In the genomic region with DNA sequence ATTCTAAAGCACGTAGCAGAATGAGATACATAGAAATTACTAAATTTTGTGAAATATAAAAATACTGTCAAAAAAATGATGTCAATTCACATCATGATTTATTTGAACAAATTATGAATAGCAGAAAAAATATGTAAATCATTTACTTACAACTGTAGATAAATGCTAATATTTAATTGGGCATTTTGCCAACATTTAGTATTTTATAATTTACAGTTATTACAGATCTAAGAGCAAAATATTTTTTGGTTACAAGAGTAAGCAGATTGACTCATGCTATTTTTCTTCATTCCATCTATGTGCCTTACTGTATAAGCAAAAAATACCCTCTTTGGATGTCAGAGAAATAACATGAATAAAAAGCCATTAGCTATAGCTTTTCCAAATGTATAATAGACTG, we compare ENCODE assay signal across 23 cellular contexts.
A peak's percentile ranks its signal among the peaks of the same experiment; 100 is the strongest.
DNase-seq lines count a peak whose midpoint lies in the region; ATAC-seq, FAIRE-seq and TF ChIP-seq lines count a peak whose summit lies in the region.
"Had no signal": no experiment of that assay in that cellular context is flagged by ENCODE, and none has a peak within 500 bp of the region (broad histone marks: within the 10 kb centered on the region; RNA-seq: fewer than 3 reads in every experiment).

No MANE protein-coding gene starts in this region.

- in situ Hi-C loops in K562 (cut with MboI): loop anchor here (10.0 kb wide), 1 partner anchor 801 kb away; no protein-coding TSS in a partner anchor

- H3K4me3 Mint-ChIP-seq in glutamatergic neuron (ENCODE audit: unreplicated experiment): no peak overlapping the region
- H3K4me3 Mint-ChIP-seq: B cell; CD4-positive, alpha-beta T cell; CD8-positive, alpha-beta T cell had no signal

- peaks cover 5% of the 10 kb centered on the region for H3K9me3 Mint-ChIP-seq in glutamatergic neuron (ENCODE audit: unreplicated experiment)
- H3K9me3 Mint-ChIP-seq: CD4-positive, alpha-beta T cell had no signal

- H3K4me1 ChIP-seq in K562 (replicated peaks in 1 of 2; ENCODE audit: control insufficient read depth in 2 of 2, insufficient read depth in 2 of 2, low read length in 2 of 2) (no peaks in the 10 kb centered on the region), heart right ventricle (no peaks in the 10 kb centered on the region)
- H3K4me1 ChIP-seq: A549, Caco-2 had no signal

- H3K36me3 ChIP-seq in K562 (ENCODE audit: control insufficient read depth, insufficient read depth, low read length): no peaks in the 10 kb centered on the region
- no peaks in the 10 kb centered on the region for H3K36me3 ChIP-seq in neural cell (ENCODE audit: insufficient read depth, low read length)
- H3K36me3 ChIP-seq in heart right ventricle: no peaks in the 10 kb centered on the region
- H3K36me3 ChIP-seq: BLaER1 treated with 17β-estradiol and CSF1 and Interleukin-3, amounts not matched to agents 10 nM and 100 nM had no signal

- DNase-seq in K562 (ENCODE audit: extremely low read depth in 1 of 4, low spot score in 3 of 4): no peak
- DNase-seq in glutamatergic neuron: no peak
- no peak for DNase-seq in SW480 (ENCODE audit: low spot score)
- DNase-seq in heart right ventricle: no peak
- DNase-seq: AML-193; Caco-2; Calu3; CD4-positive, alpha-beta T cell; CD8-positive, alpha-beta T cell; DMS79 treated with DMSO at 0.1 percent for 48 hours; GDM1 had no signal

- no peaks in the 10 kb centered on the region for H3K9me2 ChIP-seq in neural cell (ENCODE audit: insufficient read depth, low read length)

- intact Hi-C loops in K562 (cut with micrococcal nuclease): no loop called here
- intact Hi-C loops in heart right ventricle (cut with DNase I): no loop called here

- H3K79me2 ChIP-seq in K562 (ENCODE audit: control insufficient read depth, insufficient read depth, low read length): no peaks in the 10 kb centered on the region
- no peaks in the 10 kb centered on the region for H3K79me2 ChIP-seq in neural cell (replicated peaks; ENCODE audit: insufficient read depth, low read length)

- ATAC-seq in K562 (no peak), GM19455 (IDR thresholded peaks at IDR 0.05; ENCODE audit: unreplicated experiment) (no peak), GM18861 (IDR thresholded peaks at IDR 0.05; ENCODE audit: unreplicated experiment) (no peak), heart right ventricle (no peak)
- ATAC-seq: A549; CD8-positive, alpha-beta T cell; GM12878 had no signal

- H3K27ac Mint-ChIP-seq in glutamatergic neuron (ENCODE audit: unreplicated experiment): peak overlapping the region; percentile 81
- H3K27ac Mint-ChIP-seq: B cell; CD4-positive, alpha-beta T cell; CD8-positive, alpha-beta T cell had no signal

- H3K4me2 ChIP-seq in K562 (ENCODE audit: insufficient read depth, low read length): no peak overlapping the region
- H3K4me2 ChIP-seq in neural cell (ENCODE audit: low read length): peak overlapping the region; percentile 16
- H3K4me2 ChIP-seq: A549; BLaER1 treated with 17β-estradiol and CSF1 and Interleukin-3, amounts not matched to agents 10 nM and 100 nM had no signal

- TF ChIP-seq CTCF in K562 (IDR thresholded peaks at IDR 0.05 in 2 of 3, conservative IDR thresholded peaks at IDR 0.05 in 1 of 3; ENCODE audit: insufficient read depth in 2 of 3, low read depth in 1 of 3, low read length in 3 of 3) (no peak), glutamatergic neuron (IDR thresholded peaks at IDR 0.05; ENCODE audit: partially characterized antibody, unreplicated experiment) (no peak), neural cell (IDR thresholded peaks at IDR 0.05; ENCODE audit: poor library complexity, severe bottlenecking) (no peak), heart right ventricle (IDR thresholded peaks at IDR 0.05) (no peak)

- 77% methylated on average over 1 of the region's 1 CpG for WGBS in K562 (ENCODE audit: insufficient coverage, low coverage, missing lambda C conversion rate)
- WGBS in heart right ventricle, 2 donors: 91 to 98% methylated on average over 1 of the region's 1 CpG

- POLR2A ChIA-PET in K562 (lab: Yijun Ruan, JAX): no interaction called here

- TF ChIP-seq POLR2A in K562 (conservative IDR thresholded peaks at IDR 0.05): no peak

- H3K4me3 ChIP-seq in K562 (no peak overlapping the region), neural cell (ENCODE audit: low read length) (no peak overlapping the region), heart right ventricle (no peak overlapping the region)
- H3K4me3 ChIP-seq: A549; BLaER1 treated with 17β-estradiol and CSF1 and Interleukin-3, amounts not matched to agents 10 nM and 100 nM; GM12878 had no signal

- peak; percentile 60 for FAIRE-seq in G401.6 (lab: Jason Lieb, UNC)
- FAIRE-seq in K562 (lab: Jason Lieb, UNC): no peak
- FAIRE-seq: A549, GM12878, GM18507, GM19239 had no signal

- TF ChIP-seq EP300 in K562 (IDR thresholded peaks at IDR 0.05; ENCODE audit: low read length): no peak
- TF ChIP-seq EP300 in neural cell (conservative IDR thresholded peaks at IDR 0.05; ENCODE audit: poor library complexity, severe bottlenecking): no peak

- H3K27me3 Mint-ChIP-seq in glutamatergic neuron (ENCODE audit: unreplicated experiment): peaks cover 2% of the 10 kb centered on the region
- H3K27me3 Mint-ChIP-seq: B cell; CD4-positive, alpha-beta T cell had no signal

- H2AFZ ChIP-seq in K562 (ENCODE audit: low read depth, low read length) (no peak overlapping the region), neural cell (ENCODE audit: low read depth, low read length) (no peak overlapping the region)

- no peaks in the 10 kb centered on the region for H3F3A ChIP-seq in neural cell (ENCODE audit: insufficient read depth, low read length, poor library complexity, severe bottlenecking)

- H3K9ac ChIP-seq in K562 (ENCODE audit: insufficient read depth in 1 of 2, low read depth in 2 of 2, low read length in 2 of 2): no peak overlapping the region
- H3K9ac ChIP-seq in neural cell (ENCODE audit: low read length): no peak overlapping the region
- H3K9ac ChIP-seq: BLaER1 treated with 17β-estradiol and CSF1 and Interleukin-3, amounts not matched to agents 10 nM and 100 nM had no signal

- H3K4me1 Mint-ChIP-seq in glutamatergic neuron (ENCODE audit: low read depth, unreplicated experiment): peaks cover 12% of the 10 kb centered on the region
- H3K4me1 Mint-ChIP-seq: B cell had no signal

- TF ChIP-seq RAD21 in K562 (CRISPR knock-in tag; conservative IDR thresholded peaks at IDR 0.05 in 1 of 2, IDR thresholded peaks at IDR 0.05 in 1 of 2) (no peak), neural cell (conservative IDR thresholded peaks at IDR 0.05) (no peak)

- H3K27me3 ChIP-seq in K562 (ENCODE audit: control insufficient read depth in 2 of 2, insufficient read depth in 2 of 2, low read length in 2 of 2) (no peaks in the 10 kb centered on the region), neural cell (ENCODE audit: insufficient read depth, low read depth, low read length) (no peaks in the 10 kb centered on the region), heart right ventricle (no peaks in the 10 kb centered on the region)
- H3K27me3 ChIP-seq: BLaER1 treated with 17β-estradiol and CSF1 and Interleukin-3, amounts not matched to agents 10 nM and 100 nM had no signal

- CTCF ChIA-PET in K562 (lab: Yijun Ruan, JAX; ENCODE audit: low intra/inter-chr PET ratio): no interaction called here

- H3K27ac ChIP-seq in K562 (ENCODE audit: extremely low read depth, low read depth, low read length): no peak overlapping the region
- no peak overlapping the region for H3K27ac ChIP-seq in neural cell (ENCODE audit: low read length)
- no peak overlapping the region for H3K27ac ChIP-seq in heart right ventricle
- H3K27ac ChIP-seq: 22Rv1; A549; BLaER1 treated with 17β-estradiol and CSF1 and Interleukin-3, amounts not matched to agents 10 nM and 100 nM; C4-2B had no signal

- H3K36me3 Mint-ChIP-seq in glutamatergic neuron (ENCODE audit: unreplicated experiment): no peaks in the 10 kb centered on the region
- H3K36me3 Mint-ChIP-seq: CD8-positive, alpha-beta T cell had no signal

- H4K20me1 ChIP-seq in K562 (replicated peaks; ENCODE audit: control insufficient read depth, insufficient read depth, low read length) (no peaks in the 10 kb centered on the region), neural cell (ENCODE audit: insufficient read depth) (no peaks in the 10 kb centered on the region)
- H4K20me1 ChIP-seq: BLaER1 treated with 17β-estradiol and CSF1 and Interleukin-3, amounts not matched to agents 10 nM and 100 nM had no signal

- no peaks in the 10 kb centered on the region for H3K9me1 ChIP-seq in K562 (ENCODE audit: control insufficient read depth, insufficient read depth, low read length)

- no peaks in the 10 kb centered on the region; the same call in 1 of the 2 replicates for H3K9me3 ChIP-seq in K562 (replicated peaks; ENCODE audit: control insufficient read depth, insufficient read depth, low read depth, low read length)
- no peaks in the 10 kb centered on the region for H3K9me3 ChIP-seq in neural cell (ENCODE audit: low read length)
- H3K9me3 ChIP-seq in heart right ventricle: no peaks in the 10 kb centered on the region
- H3K9me3 ChIP-seq: A549; BLaER1 treated with 17β-estradiol and CSF1 and Interleukin-3, amounts not matched to agents 10 nM and 100 nM; Caco-2 had no signal

- no TSS peak for BruUV-seq in K562 (replicated peaks; lab: Mats Ljungman, UMichigan)

TF ChIP-seq in K562, 482 proteins besides CTCF, POLR2A, EP300 and RAD21:
- TF ChIP-seq ZNF586 (CRISPR knock-in tag; conservative IDR thresholded peaks at IDR 0.05) (no peak), NFIX (CRISPR knock-in tag; IDR thresholded peaks at IDR 0.05; ENCODE audit: low read depth) (peak; percentile 73), ELF4 (CRISPR knock-in tag; IDR thresholded peaks at IDR 0.05) (no peak), NFIC (IDR thresholded peaks at IDR 0.05) (peak; percentile 88), ZNF764 (CRISPR knock-in tag; IDR thresholded peaks at IDR 0.05; ENCODE audit: low read depth) (no peak)

TF ChIP-seq in neural cell, 6 proteins besides CTCF, POLR2A, EP300 and RAD21 (continues in another document):
- no peak for TF ChIP-seq TAF1 (IDR thresholded peaks at IDR 0.05; ENCODE audit: low read depth)
- no peak for TF ChIP-seq EZH2 (IDR thresholded peaks at IDR 0.05; ENCODE audit: borderline replicate concordance, insufficient read depth, low read length, poor library complexity, severe bottlenecking)
- no peak for TF ChIP-seq MXI1 (conservative IDR thresholded peaks at IDR 0.05; ENCODE audit: poor library complexity, severe bottlenecking)
- TF ChIP-seq POLR2AphosphoS5 (IDR thresholded peaks at IDR 0.05): no peak
